10 cellular contexts compared by ENCODE assay signal in the genomic region with DNA sequence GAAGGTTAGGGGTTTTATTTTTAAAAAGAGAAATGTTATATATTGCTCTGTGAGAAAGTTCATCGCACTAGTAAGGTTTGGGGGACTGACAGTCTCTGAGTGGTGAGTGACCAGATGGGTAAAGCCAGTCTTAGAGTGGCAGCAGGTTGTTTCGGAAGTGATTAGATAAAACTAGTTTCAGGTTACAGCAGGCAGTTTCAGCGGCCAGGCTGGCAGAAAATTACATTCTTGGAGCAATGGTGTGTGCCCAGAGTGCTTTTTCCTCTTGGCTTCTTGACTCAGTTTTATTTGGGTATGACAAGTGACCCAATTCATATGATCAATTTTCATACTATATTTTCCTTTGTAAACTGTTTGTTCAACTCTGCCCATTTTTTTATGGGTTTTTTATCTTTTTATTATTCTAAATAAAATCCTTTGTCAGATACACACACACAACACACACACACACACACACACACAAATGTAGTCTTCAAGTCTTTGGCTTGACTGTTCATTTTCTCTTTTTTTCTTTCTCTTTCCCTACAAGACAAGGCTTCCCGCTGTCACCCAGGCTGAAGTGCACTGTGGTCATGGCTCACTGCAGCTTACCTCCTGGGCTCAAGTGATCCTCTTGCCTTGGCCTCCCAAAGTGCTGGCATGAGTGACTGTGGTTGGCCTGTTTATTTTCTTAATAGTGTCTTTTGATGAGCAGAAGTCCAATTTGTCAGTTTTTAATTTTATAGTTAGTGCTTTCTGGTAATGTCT. TPM values are rescaled to one million over a fixed set of nuclear protein-coding genes. Genes with fewer than 3 reads are reported as not detected.
DNase-seq lines count a peak whose midpoint lies in the region; ATAC-seq, FAIRE-seq and TF ChIP-seq lines count a peak whose summit lies in the region.
"Had no signal": no experiment of that assay in that cellular context is flagged by ENCODE, and none has a peak within 500 bp of the region (broad histone marks: within the 10 kb centered on the region; RNA-seq: fewer than 3 reads in every experiment).

No MANE protein-coding gene starts in this region.

- no peaks in the 10 kb centered on the region for H3K27me3 Mint-ChIP-seq in activated CD4-positive, alpha-beta memory T cell treated with anti-CD3 and anti-CD28 coated beads for 36 hours

- H2BK120ac ChIP-seq in trophoblast cell (ENCODE audit: insufficient read depth, low read length, poor library complexity), result no peak overlapping the region

- WGBS in K562 (ENCODE audit: insufficient coverage, low coverage, missing lambda C conversion rate), result 20% methylated on average over 4 of the region's 4 CpGs
- WGBS in trophoblast cell (ENCODE audit: extremely low coverage, insufficient coverage, insufficient read length), result 100% methylated on average over 1 of the region's 4 CpGs

- no peak overlapping the region for H2AK5ac ChIP-seq in trophoblast cell (ENCODE audit: low read length)

- POLR2A ChIA-PET in K562 (lab: Yijun Ruan, JAX), result interaction anchor here (0.8 to 2.0 kb wide), 2 partner anchors 23 to 392 kb away, joined by 4 to 5 read pairs; no protein-coding TSS in a partner anchor
- POLR2A ChIA-PET in activated CD4-positive, alpha-beta memory T cell treated with anti-CD3 and anti-CD28 coated beads for 36 hours (lab: Charles Lee), result no interaction called here

- H3K79me2 ChIP-seq in K562 (ENCODE audit: control insufficient read depth, insufficient read depth, low read length), result peaks cover 80% of the 10 kb centered on the region
- peaks cover 7% of the 10 kb centered on the region for H3K79me2 ChIP-seq in trophoblast cell (ENCODE audit: control insufficient read depth, insufficient read depth, low read length, poor library complexity)

- H4K91ac ChIP-seq in trophoblast cell (ENCODE audit: low read depth, low read length), result no peak overlapping the region

- peaks cover 3 to 25% of the 10 kb centered on the region in 2 experiments; a peak in 4 of 5 replicates for H3K4me1 ChIP-seq in K562 (replicated peaks in 1 of 2; ENCODE audit: control insufficient read depth in 2 of 2, insufficient read depth in 2 of 2, low read length in 2 of 2)
- H3K4me1 ChIP-seq in trophoblast cell (ENCODE audit: control insufficient read depth in 1 of 2, insufficient read depth in 2 of 2, low read length in 2 of 2), result peaks cover 0 to 2% of the 10 kb centered on the region in 2 experiments

- peaks cover 20% of the 10 kb centered on the region for H3K9me3 Mint-ChIP-seq in activated CD4-positive, alpha-beta memory T cell treated with anti-CD3 and anti-CD28 coated beads for 36 hours

- no peak overlapping the region for H4K12ac ChIP-seq in trophoblast cell (ENCODE audit: low read depth, low read length)

- peaks cover 30% of the 10 kb centered on the region for H3K4me1 Mint-ChIP-seq in activated CD4-positive, alpha-beta memory T cell treated with anti-CD3 and anti-CD28 coated beads for 36 hours (ENCODE audit: low read depth)

- TF ChIP-seq RAD21 in K562 (CRISPR knock-in tag; conservative IDR thresholded peaks at IDR 0.05 in 1 of 2, IDR thresholded peaks at IDR 0.05 in 1 of 2), result no peak

- no peak overlapping the region for H2BK5ac ChIP-seq in trophoblast cell (ENCODE audit: low read depth, low read length, poor library complexity)

- H3K27ac ChIP-seq in K562 (ENCODE audit: extremely low read depth, low read depth, low read length) (no peak overlapping the region; the same call in 2 of the 3 replicates), trophoblast cell (ENCODE audit: low read depth, low read length) (no peak overlapping the region)
- H3K27ac ChIP-seq: brain microvascular endothelial cell had no signal

- DNase-seq in HT-29 (ENCODE audit: low spot score) (peak; percentile 29), NCI-H2171 (lab: John Stamatoyannopoulos, UW) (peak; percentile 48), K562 (ENCODE audit: extremely low read depth in 1 of 4, low spot score in 3 of 4) (peak in 2 of 4 experiments; percentile 16 to 62), trophoblast cell (no peak), RKO (ENCODE audit: low spot score) (no peak)
- DNase-seq in activated CD4-positive, alpha-beta memory T cell treated with anti-CD3 and anti-CD28 coated beads for 36 hours, result no peak
- DNase-seq: brain microvascular endothelial cell; foreskin fibroblast; stimulated activated CD4-positive, alpha-beta T cell treated with anti-CD3 and anti-CD28 coated beads, Interleukin-15, amount 100 ng/mL, for 24 hours had no signal

- no peak overlapping the region for H3K4me3 Mint-ChIP-seq in activated CD4-positive, alpha-beta memory T cell treated with anti-CD3 and anti-CD28 coated beads for 36 hours

- CTCF ChIA-PET in K562 (lab: Yijun Ruan, JAX; ENCODE audit: low intra/inter-chr PET ratio), result no interaction called here
- CTCF ChIA-PET in activated CD4-positive, alpha-beta memory T cell treated with anti-CD3 and anti-CD28 coated beads for 36 hours (lab: Charles Lee), result interaction anchor here (2.0 kb wide), 1 partner anchor 11 kb away, joined by 9 read pairs; no protein-coding TSS in a partner anchor

- H3K27me3 ChIP-seq in K562 (ENCODE audit: control insufficient read depth in 2 of 2, insufficient read depth in 2 of 2, low read length in 2 of 2) (no peaks in the 10 kb centered on the region), trophoblast cell (ENCODE audit: insufficient read depth, low read length) (no peaks in the 10 kb centered on the region)
- H3K27me3 ChIP-seq: brain microvascular endothelial cell had no signal

- peaks cover 4% of the 10 kb centered on the region for H3K79me1 ChIP-seq in trophoblast cell (ENCODE audit: low read length)

- peak overlapping the region; percentile 64 for H3K4ac ChIP-seq in trophoblast cell (ENCODE audit: low read depth, low read length)

- ATAC-seq in K562, result peak; percentile 88
- no peak for ATAC-seq in HG02678 (IDR thresholded peaks at IDR 0.05; ENCODE audit: unreplicated experiment)

- H3K4me2 ChIP-seq in K562 (ENCODE audit: insufficient read depth, low read length) (peak overlapping the region; percentile 17), trophoblast cell (ENCODE audit: low read length) (no peak overlapping the region)

- no peaks in the 10 kb centered on the region; the same call in 1 of the 2 replicates for H3K9me3 ChIP-seq in K562 (replicated peaks; ENCODE audit: control insufficient read depth, insufficient read depth, low read depth, low read length)
- H3K9me3 ChIP-seq in trophoblast cell (ENCODE audit: insufficient read depth, low read depth, low read length), result peaks cover 4% of the 10 kb centered on the region

- FAIRE-seq in K562 (lab: Jason Lieb, UNC), result peak; percentile 52

- H2AFZ ChIP-seq in K562 (ENCODE audit: low read depth, low read length) (no peak overlapping the region), trophoblast cell (ENCODE audit: insufficient read depth, low read length, poor library complexity) (no peak overlapping the region)

- H3K36me3 Mint-ChIP-seq in activated CD4-positive, alpha-beta memory T cell treated with anti-CD3 and anti-CD28 coated beads for 36 hours, result peaks cover 14% of the 10 kb centered on the region

- H3K23ac ChIP-seq in trophoblast cell (ENCODE audit: low read length), result no peak overlapping the region

- TF ChIP-seq EP300 in K562 (IDR thresholded peaks at IDR 0.05; ENCODE audit: low read length), result peak; percentile 85; the same call in 1 of the 2 replicates

- H3K36me3 ChIP-seq in K562 (ENCODE audit: control insufficient read depth, insufficient read depth, low read length) (peaks cover 2% of the 10 kb centered on the region; the same call in 2 of the 3 replicates), trophoblast cell (ENCODE audit: control insufficient read depth in 1 of 2, insufficient read depth in 2 of 2, low read length in 2 of 2) (peaks cover 4 to 5% of the 10 kb centered on the region in 2 experiments)
- H3K36me3 ChIP-seq: brain microvascular endothelial cell had no signal

- H3K18ac ChIP-seq in trophoblast cell (ENCODE audit: low read length), result no peak overlapping the region

- no peak for TF ChIP-seq POLR2A in K562 (conservative IDR thresholded peaks at IDR 0.05)

- intact Hi-C loops in K562 (cut with micrococcal nuclease), result no loop called here
- intact Hi-C loops in activated CD4-positive, alpha-beta memory T cell treated with anti-CD3 and anti-CD28 coated beads for 36 hours (cut with micrococcal nuclease), result no loop called here

- H4K8ac ChIP-seq in trophoblast cell (ENCODE audit: low read depth, low read length), result no peak overlapping the region

- no peak overlapping the region for H2BK12ac ChIP-seq in trophoblast cell (ENCODE audit: low read length)

- peak overlapping the region in 1 of 2 experiments; percentile 81; a peak in 1 of 4 replicates for H3K9ac ChIP-seq in K562 (ENCODE audit: insufficient read depth in 1 of 2, low read depth in 2 of 2, low read length in 2 of 2)
- no peak overlapping the region for H3K9ac ChIP-seq in trophoblast cell (ENCODE audit: low read length)

- no TSS peak for BruUV-seq in K562 (replicated peaks; lab: Mats Ljungman, UMichigan)

- H3K9me1 ChIP-seq in K562 (ENCODE audit: control insufficient read depth, insufficient read depth, low read length), result no peaks in the 10 kb centered on the region

- no peaks in the 10 kb centered on the region for H4K20me1 ChIP-seq in K562 (replicated peaks; ENCODE audit: control insufficient read depth, insufficient read depth, low read length)

- H3K14ac ChIP-seq in trophoblast cell (ENCODE audit: low read length), result no peak overlapping the region

- no peak for TF ChIP-seq CTCF in K562 (IDR thresholded peaks at IDR 0.05 in 2 of 3, conservative IDR thresholded peaks at IDR 0.05 in 1 of 3; ENCODE audit: insufficient read depth in 2 of 3, low read depth in 1 of 3, low read length in 3 of 3)

- in situ Hi-C loops in K562 (cut with MboI), result loop anchor here (25.0 kb wide), 1 partner anchor 844 kb away; no protein-coding TSS in a partner anchor

- no peak overlapping the region for H3K27ac Mint-ChIP-seq in activated CD4-positive, alpha-beta memory T cell treated with anti-CD3 and anti-CD28 coated beads for 36 hours

- H3K4me3 ChIP-seq in K562 (no peak overlapping the region), trophoblast cell (ENCODE audit: low read depth, low read length) (no peak overlapping the region)

RNA-seq across cellular contexts. Expression of a gene that starts 30.9 kb away (rescaled TPM):
- 62.2 and 67.8 TPM in 2 replicates for total RNA-seq in HT-29 (2014; rRNA removed; shearing (Covaris generic))
- 20.8 and 41.1 TPM in 2 replicates for total RNA-seq in K562 (2011; cell fraction: chromatin; rRNA removed; ENCODE audit: low replicate concordance)
- total RNA-seq in K562 (2011; cell fraction: nucleolus; rRNA removed), result 20.5 and 24.7 TPM in 2 replicates
- total RNA-seq in K562 (2011; cell fraction: nucleoplasm; rRNA removed), result 29.5 and 36.5 TPM in 2 replicates
- total RNA-seq in K562 (2014; rRNA removed) (64.5 and 68.0 TPM in 2 replicates), K562 (2014; rRNA removed; fragmentation: Illumina TruSeq; extraction: Trizol) (60.2 and 67.7 TPM in 2 replicates), K562 (2015; rRNA removed; fragmentation: Illumina TruSeq; extraction: Trizol) (62.5 and 65.9 TPM in 2 replicates), K562 (2021) (65.3 and 70.0 TPM in 2 replicates)
- polyA plus RNA-seq in K562 (2011; rRNA removed) (58.3 and 58.4 TPM in 2 replicates), K562 (2014; fragmentation: Illumina TruSeq; extraction: Trizol) (56.1 and 61.3 TPM in 2 replicates), K562 (2014; fragmentation: Nextera tagmentation; extraction: Ambion mirVana) (10 to 100 TPM; 10.9 to 13.1 TPM), K562 (2014; rRNA removed) (60.4 and 69.6 TPM in 2 replicates)
- 62.4 and 72.6 TPM in 2 replicates for polyA plus RNA-seq in K562 (2011; cell fraction: cytosol; rRNA removed)
- polyA plus RNA-seq in K562 (2011; cell fraction: nucleus; rRNA removed), result 30.6 and 32.7 TPM in 2 replicates
- polyA plus RNA-seq in K562 (2012), result 46.1 and 50.9 TPM in 2 replicates
- 74.0 and 77.6 TPM in 2 replicates for polyA minus RNA-seq in K562 (2011; rRNA and poly(A)+ RNA removed)
- polyA minus RNA-seq in K562 (2011; cell fraction: cytosol; rRNA and poly(A)+ RNA removed), result 44.2 and 45.3 TPM in 2 replicates
- polyA minus RNA-seq in K562 (2011; cell fraction: nucleus; rRNA and poly(A)+ RNA removed), result 20.2 and 27.3 TPM in 2 replicates
- polyA plus RNA-seq in trophoblast cell (2013), result 151 and 171 TPM in 2 replicates
- 10 to 100 TPM; 53.1 to 54.7 TPM for total RNA-seq in activated CD4-positive, alpha-beta memory T cell treated with anti-CD3 and anti-CD28 coated beads for 36 hours

Comparison
In these comparisons a context has a peak if more than half of its experiments do, and no peak if none do; other contexts are left out.
1. DNase-seq: peak in HT-29 (single experiment) and NCI-H2171 (single experiment); none in trophoblast cell (0 of 2), activated CD4-positive, alpha-beta memory T cell treated with anti-CD3 and anti-CD28 coated beads for 36 hours (single experiment) and RKO (single experiment).